ENCODE assay signal across 8 cellular contexts in genomic region chr12:79934309-79935020, GRCh38. TPM values are rescaled to one million over a fixed set of nuclear protein-coding genes. Genes with fewer than 3 reads are reported as not detected.
A peak's percentile ranks its signal among the peaks of the same experiment; 100 is the strongest.
DNase-seq lines count a peak whose midpoint lies in the region; ATAC-seq and TF ChIP-seq lines count a peak whose summit lies in the region.

No MANE protein-coding gene starts in this region.

- intact Hi-C loops in activated B cell treated with CpG ODN at 0.5 μM for 24 hours (cut with micrococcal nuclease) = loop anchor here (1.0 kb wide), 2 partner anchors 47 to 244 kb away; partner anchors contain the start of gene PAWR

- H3K9me3 Mint-ChIP-seq in activated B cell treated with CpG ODN at 0.5 μM for 24 hours = no peaks in the 10 kb centered on the region

- H3K36me3 Mint-ChIP-seq in activated B cell treated with CpG ODN at 0.5 μM for 24 hours (ENCODE audit: low read depth) = peaks cover 21% of the 10 kb centered on the region

- no peak for TF ChIP-seq CTCF in activated B cell treated with CpG ODN at 0.5 μM for 24 hours (IDR thresholded peaks at IDR 0.05)

- peak overlapping the region; percentile 81 for H3K4me3 ChIP-seq in ectodermal cell (ENCODE audit: insufficient read depth, low read depth, low read length)

- peaks cover 52% of the 10 kb centered on the region for H3K4me1 Mint-ChIP-seq in activated B cell treated with CpG ODN at 0.5 μM for 24 hours

- H3K4me1 ChIP-seq in ES-I3 (ENCODE audit: insufficient read depth, low read length) (peaks cover 3% of the 10 kb centered on the region; the same call in 1 of the 2 replicates), ectodermal cell (ENCODE audit: control insufficient read depth, insufficient read depth, low read length) (peaks cover 22% of the 10 kb centered on the region)

- DNase-seq in Kasumi-1 (lab: John Stamatoyannopoulos, UW) (peak; percentile 63 to 73), activated B cell treated with CpG ODN at 0.5 μM for 24 hours (no peak), lung microvascular endothelial cell (ENCODE audit: low read depth in 2 of 2) (peak; percentile 52 to 61), NAMALWA (ENCODE audit: low spot score) (no peak)
- DNase-seq in stimulated activated CD8-positive, alpha-beta memory T cell treated with anti-CD3 and anti-CD28 coated beads, Interleukin-15, amount 100 ng/mL, for 24 hours (ENCODE audit: low read depth) = peak; percentile 19

- ATAC-seq in GM21723 (IDR thresholded peaks at IDR 0.05; ENCODE audit: unreplicated experiment) = peak; percentile 24
- ATAC-seq in activated B cell treated with CpG ODN at 0.5 μM for 24 hours (ENCODE audit: low read depth) = peak; percentile 10

- H3K36me3 ChIP-seq in ES-I3 (ENCODE audit: insufficient read depth, low read length) (no peaks in the 10 kb centered on the region), ectodermal cell (ENCODE audit: control insufficient read depth, insufficient read depth, low read length) (no peaks in the 10 kb centered on the region)

- peak overlapping the region; percentile 76 for H3K27ac ChIP-seq in ectodermal cell (ENCODE audit: insufficient read depth, low read depth, low read length, poor library complexity, severe bottlenecking)

- H3K27me3 ChIP-seq in ectodermal cell (ENCODE audit: control insufficient read depth, insufficient read depth, low read length, poor library complexity, severe bottlenecking) = no peaks in the 10 kb centered on the region

- CTCF ChIA-PET in activated B cell treated with CpG ODN at 0.5 μM for 24 hours (lab: Charles Lee) = interaction anchor here (1.1 kb wide), 1 partner anchor 9 kb away, joined by 4 read pairs; no protein-coding TSS in a partner anchor

- H3K9me3 ChIP-seq in ES-I3 (ENCODE audit: control insufficient read depth, insufficient read depth, low read length) (no peaks in the 10 kb centered on the region), ectodermal cell (ENCODE audit: control insufficient read depth, low read length) (no peaks in the 10 kb centered on the region)

- H3K9ac ChIP-seq in ES-I3 (ENCODE audit: low read depth, low read length) = peak overlapping the region; percentile 91

- peak overlapping the region; percentile 99 for H3K4me3 Mint-ChIP-seq in activated B cell treated with CpG ODN at 0.5 μM for 24 hours

- 0 to 1% methylated on average over 49 to 52 of the region's 52 CpGs for WGBS in ectodermal cell, 2 experiments

- POLR2A ChIA-PET in activated B cell treated with CpG ODN at 0.5 μM for 24 hours (lab: Charles Lee) = interaction anchor here (0.5 to 1.9 kb wide), 4 partner anchors 9 to 244 kb away, joined by 3 to 8 read pairs (median 4); partner anchors contain the start of gene PAWR

- no peaks in the 10 kb centered on the region for H3K27me3 Mint-ChIP-seq in activated B cell treated with CpG ODN at 0.5 μM for 24 hours

- peak overlapping the region; percentile 98 for H3K27ac Mint-ChIP-seq in activated B cell treated with CpG ODN at 0.5 μM for 24 hours

RNA-seq across cellular contexts. Expression of gene PPP1R12A, which starts 0.4 kb away (rescaled TPM):
- total RNA-seq in activated B cell treated with CpG ODN at 0.5 μM for 24 hours (72.9 and 90.4 TPM in 2 replicates), lung microvascular endothelial cell (53.8 and 66.9 TPM in 2 replicates)
- 51.5 TPM for polyA plus RNA-seq in ectodermal cell (2013, experiment 1 of 4)
- polyA plus RNA-seq in ectodermal cell (2013, experiment 2 of 4) = 55.5 TPM
- polyA plus RNA-seq in ectodermal cell (2013, experiment 3 of 4) = 51.4 TPM
- 47.5 TPM for polyA plus RNA-seq in ectodermal cell (2013, experiment 4 of 4)

Comparison
In these comparisons a context has a peak if more than half of its experiments do, and no peak if none do; other contexts are left out.
1. DNase-seq: peak in Kasumi-1 (2 of 2), lung microvascular endothelial cell (2 of 2) and stimulated activated CD8-positive, alpha-beta memory T cell treated with anti-CD3 and anti-CD28 coated beads, Interleukin-15, amount 100 ng/mL, for 24 hours (single experiment); none in activated B cell treated with CpG ODN at 0.5 μM for 24 hours (single experiment) and NAMALWA (single experiment).